ENCODE assay signal across 20 cellular contexts in the genomic region with DNA sequence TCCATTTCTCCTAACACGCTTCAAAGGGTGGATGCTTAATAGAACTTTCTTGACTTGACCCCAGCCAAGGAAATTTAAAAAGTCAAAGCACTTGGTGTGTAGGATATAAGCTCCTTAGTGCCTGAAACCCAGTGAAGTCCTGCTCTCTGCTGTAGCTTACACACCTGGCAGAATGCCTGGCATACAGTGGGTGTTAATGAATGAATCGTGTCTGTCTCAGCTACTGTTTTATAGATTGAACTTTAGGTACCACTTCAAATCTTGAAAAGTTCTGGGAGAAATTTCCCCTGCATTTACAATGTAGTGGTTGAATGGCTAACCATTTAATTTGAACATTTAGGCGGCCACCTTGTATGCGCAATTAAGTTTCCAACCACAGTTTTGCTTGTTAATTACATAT.
DNase-seq lines count a peak whose midpoint lies in the region; ATAC-seq, FAIRE-seq and TF ChIP-seq lines count a peak whose summit lies in the region.
"Had no signal": no experiment of that assay in that cellular context is flagged by ENCODE, and none has a peak within 500 bp of the region (broad histone marks: within the 10 kb centered on the region; RNA-seq: fewer than 3 reads in every experiment).

No MANE protein-coding gene starts in this region.

- CTCF ChIA-PET in GM12878 (lab: Yijun Ruan, JAX): interaction anchor here (0.6 to 1.2 kb wide), 5 partner anchors 10 to 272 kb away, joined by 3 to 4 read pairs (median 3); no protein-coding TSS in a partner anchor

- no peaks in the 10 kb centered on the region for H3K36me3 Mint-ChIP-seq in activated naive CD8-positive, alpha-beta T cell
- H3K36me3 Mint-ChIP-seq in activated naive CD8-positive, alpha-beta T cell treated with anti-CD3 and anti-CD28 coated beads for 36 hours: no peaks in the 10 kb centered on the region

- ATAC-seq in GM12878: no peak
- ATAC-seq in GM21526 (IDR thresholded peaks at IDR 0.05; ENCODE audit: low FRiP score, unreplicated experiment): no peak
- no peak for ATAC-seq in lower lobe of right lung
- ATAC-seq: esophagus mucosa, HCT116, left ventricle myocardium superior, right lobe of liver had no signal

- no peak overlapping the region for H3K4me2 ChIP-seq in GM12878 (ENCODE audit: control insufficient read depth, insufficient read depth)
- no peak overlapping the region for H3K4me2 ChIP-seq in smooth muscle cell

- no peak for FAIRE-seq in GM12878 (lab: Jason Lieb, UNC)
- FAIRE-seq: GM19239, urothelium cell line had no signal

- TF ChIP-seq EP300 in GM12878 (IDR thresholded peaks at IDR 0.05; ENCODE audit: borderline replicate concordance in 1 of 2, control insufficient read depth in 1 of 2, low read depth in 2 of 2, low read length in 2 of 2) (no peak), stomach (IDR thresholded peaks at IDR 0.05) (no peak)

- SMC1A ChIA-PET in GM12878 (lab: Charles Lee; ENCODE audit: uncharacterized antibody, unreplicated experiment): interaction anchor here (0.9 to 3.0 kb wide), 8 partner anchors 11 to 236 kb away, joined by 3 to 14 read pairs (median 4); no protein-coding TSS in a partner anchor

- intact Hi-C loops in GM12878 (cut with micrococcal nuclease; ENCODE audit: unreplicated experiment) (loop anchor here (5.0 kb wide), 1 partner anchor 88 kb away; no protein-coding TSS in a partner anchor), stomach (cut with DNase I; ENCODE audit: low total_unique reads) (no loop called here), lower lobe of right lung (cut with DNase I) (no loop called here)

- no peak overlapping the region for H3K27ac ChIP-seq in GM12878 (ENCODE audit: control insufficient read depth, insufficient read depth)
- no peak overlapping the region for H3K27ac ChIP-seq in stomach
- no peak overlapping the region for H3K27ac ChIP-seq in lower lobe of right lung
- no peak overlapping the region for H3K27ac ChIP-seq in smooth muscle cell (ENCODE audit: low read depth)
- H3K27ac ChIP-seq: HL-60, right lobe of liver, SJCRH30 had no signal

- H3K9me3 ChIP-seq in GM12878 (replicated peaks; ENCODE audit: control insufficient read depth, insufficient read depth, low read length) (peaks cover 1% of the 10 kb centered on the region; the same call in 1 of the 3 replicates), stomach (no peaks in the 10 kb centered on the region), lower lobe of right lung (no peaks in the 10 kb centered on the region), smooth muscle cell (replicated peaks; ENCODE audit: low read depth) (no peaks in the 10 kb centered on the region)
- H3K9me3 ChIP-seq: right lobe of liver, SJCRH30 had no signal

- H3K27me3 Mint-ChIP-seq in activated naive CD8-positive, alpha-beta T cell: no peaks in the 10 kb centered on the region
- no peaks in the 10 kb centered on the region for H3K27me3 Mint-ChIP-seq in activated naive CD8-positive, alpha-beta T cell treated with anti-CD3 and anti-CD28 coated beads for 36 hours

- H3K4me1 Mint-ChIP-seq in activated naive CD8-positive, alpha-beta T cell (ENCODE audit: low read depth): peaks cover 36% of the 10 kb centered on the region
- H3K4me1 Mint-ChIP-seq in activated naive CD8-positive, alpha-beta T cell treated with anti-CD3 and anti-CD28 coated beads for 36 hours: peaks cover 28% of the 10 kb centered on the region

- H2AFZ ChIP-seq in GM12878 (ENCODE audit: control insufficient read depth, low read depth, low read length) (no peak overlapping the region; the same call in 1 of the 2 replicates), smooth muscle cell (ENCODE audit: low read depth) (no peak overlapping the region)

- H3K27me3 ChIP-seq in GM12878 (replicated peaks in 1 of 2; ENCODE audit: control insufficient read depth in 2 of 2, insufficient read depth in 2 of 2, low read length in 1 of 2): no peaks in the 10 kb centered on the region
- H3K27me3 ChIP-seq in stomach: no peaks in the 10 kb centered on the region
- H3K27me3 ChIP-seq in lower lobe of right lung (ENCODE audit: low read depth): no peaks in the 10 kb centered on the region
- H3K27me3 ChIP-seq in smooth muscle cell (ENCODE audit: low read depth): no peaks in the 10 kb centered on the region
- H3K27me3 ChIP-seq: right lobe of liver, SJCRH30 had no signal

- DNase-seq in activated naive CD8-positive, alpha-beta T cell treated with anti-CD3 and anti-CD28 coated beads for 36 hours: no peak
- DNase-seq in NCI-H2107 treated with DMSO at 0.1 percent for 48 hours (lab: John Stamatoyannopoulos, UW; ENCODE audit: unreplicated experiment): peak; percentile 66
- DNase-seq in GM12878 (ENCODE audit: low read depth, low spot score): no peak
- peak; percentile 39 for DNase-seq in stomach
- DNase-seq in lower lobe of right lung: no peak
- DNase-seq in smooth muscle cell (lab: John Stamatoyannopoulos, UW; ENCODE audit: unreplicated experiment): no peak
- DNase-seq: EL, left ventricle myocardium superior, NCI-H2227 treated with DMSO at 0.1 percent for 48 hours, occipital lobe, right lobe of liver, SJCRH30 had no signal

- RAD21 ChIA-PET in GM12878 (lab: Charles Lee; ENCODE audit: unreplicated experiment): interaction anchor here (0.6 to 0.9 kb wide), 3 partner anchors 21 to 44 kb away, joined by 3 to 5 read pairs (median 4); no protein-coding TSS in a partner anchor

- H3K4me1 ChIP-seq in GM12878 (ENCODE audit: control insufficient read depth, insufficient read depth, low read length): peaks cover 31% of the 10 kb centered on the region
- peaks cover 16 to 27% (median 25%) of the 10 kb centered on the region in 4 donors for H3K4me1 ChIP-seq in stomach
- H3K4me1 ChIP-seq in lower lobe of right lung: peaks cover 34% of the 10 kb centered on the region
- peaks cover 18% of the 10 kb centered on the region for H3K4me1 ChIP-seq in smooth muscle cell (ENCODE audit: low read depth)
- H3K4me1 ChIP-seq: SJCRH30 had no signal

- TF ChIP-seq RAD21 in GM12878 (IDR thresholded peaks at IDR 0.05; ENCODE audit: insufficient read depth, low read depth, low read length): no peak

- TF ChIP-seq POLR2A in GM12878 (IDR thresholded peaks at IDR 0.05; ENCODE audit: low read depth, low read length) (no peak), stomach (IDR thresholded peaks at IDR 0.05) (no peak)

- H3K27ac Mint-ChIP-seq in activated naive CD8-positive, alpha-beta T cell: peak overlapping the region; percentile 70
- no peak overlapping the region for H3K27ac Mint-ChIP-seq in activated naive CD8-positive, alpha-beta T cell treated with anti-CD3 and anti-CD28 coated beads for 36 hours
- H3K27ac Mint-ChIP-seq: activated T-helper 2 cell treated with anti-CD3 and anti-CD28 coated beads, Interferon-gamma antibody, Interleukin-2, Interleukin-4, amounts not matched to agents 10 μg/mL and 5 μg/mL and 100 μg/mL, durations not matched to agents 14 hours and 24 hours and 36 hours had no signal

- H3K4me3 ChIP-seq in GM12878: no peak overlapping the region
- no peak overlapping the region for H3K4me3 ChIP-seq in stomach
- H3K4me3 ChIP-seq in lower lobe of right lung: no peak overlapping the region
- H3K4me3 ChIP-seq in smooth muscle cell: no peak overlapping the region
- H3K4me3 ChIP-seq: right lobe of liver, SJCRH30 had no signal

- no peaks in the 10 kb centered on the region for H4K20me1 ChIP-seq in GM12878 (ENCODE audit: control insufficient read depth, insufficient read depth)
- H4K20me1 ChIP-seq in smooth muscle cell (ENCODE audit: low read depth): no peaks in the 10 kb centered on the region

- H3K79me2 ChIP-seq in GM12878 (ENCODE audit: control insufficient read depth, insufficient read depth, low read length): no peaks in the 10 kb centered on the region
- no peaks in the 10 kb centered on the region for H3K79me2 ChIP-seq in smooth muscle cell (ENCODE audit: low read depth)

- H3K4me3 Mint-ChIP-seq in activated naive CD8-positive, alpha-beta T cell: no peak overlapping the region
- H3K4me3 Mint-ChIP-seq in activated naive CD8-positive, alpha-beta T cell treated with anti-CD3 and anti-CD28 coated beads for 36 hours: no peak overlapping the region

- no peaks in the 10 kb centered on the region for H3K36me3 ChIP-seq in GM12878 (ENCODE audit: control insufficient read depth in 2 of 2, insufficient read depth in 2 of 2, low read length in 1 of 2)
- no peaks in the 10 kb centered on the region for H3K36me3 ChIP-seq in stomach
- H3K36me3 ChIP-seq in lower lobe of right lung: no peaks in the 10 kb centered on the region
- no peaks in the 10 kb centered on the region for H3K36me3 ChIP-seq in smooth muscle cell (ENCODE audit: low read depth)
- H3K36me3 ChIP-seq: right lobe of liver, SJCRH30 had no signal

- TF ChIP-seq CTCF in GM12878 (IDR thresholded peaks at IDR 0.05 in 2 of 3, conservative IDR thresholded peaks at IDR 0.05 in 1 of 3; ENCODE audit: control insufficient read depth in 2 of 3, extremely low read depth in 1 of 3, insufficient read depth in 1 of 3, low read depth in 3 of 3, low read length in 3 of 3) (no peak), stomach (IDR thresholded peaks at IDR 0.05) (no peak), lower lobe of right lung (IDR thresholded peaks at IDR 0.05) (no peak), smooth muscle cell (IDR thresholded peaks at IDR 0.05; ENCODE audit: borderline replicate concordance, insufficient read depth, poor library complexity, severe bottlenecking) (no peak)

- no peak overlapping the region for H3K9ac ChIP-seq in GM12878 (ENCODE audit: control insufficient read depth, insufficient read depth, low read length)
- H3K9ac ChIP-seq in smooth muscle cell (ENCODE audit: low read depth): no peak overlapping the region

- POLR2A ChIA-PET in GM12878 (lab: Charles Lee): interaction anchor here (0.6 to 1.5 kb wide), 5 partner anchors 22 to 168 kb away, joined by 3 to 7 read pairs (median 4); no protein-coding TSS in a partner anchor

- in situ Hi-C loops in GM12878 (cut with MboI): no loop called here

- no TSS peak for BruUV-seq in GM12878 (replicated peaks; lab: Mats Ljungman, UMichigan)

- 91% methylated on average over 4 of the region's 4 CpGs for WGBS in GM12878 (ENCODE audit: insufficient coverage, insufficient replicate concordance, low lambda C conversion rate, missing lambda C conversion rate)
- 67 to 84% (median 75%) methylated on average over 4 of the region's 4 CpGs for WGBS in stomach, 5 donors
- 90% methylated on average over 4 of the region's 4 CpGs for WGBS in smooth muscle cell (ENCODE audit: low lambda C conversion rate)

- H3K9me3 Mint-ChIP-seq in activated naive CD8-positive, alpha-beta T cell (ENCODE audit: low read depth): no peaks in the 10 kb centered on the region
- no peaks in the 10 kb centered on the region for H3K9me3 Mint-ChIP-seq in activated naive CD8-positive, alpha-beta T cell treated with anti-CD3 and anti-CD28 coated beads for 36 hours
- H3K9me3 Mint-ChIP-seq: activated T-helper 2 cell treated with anti-CD3 and anti-CD28 coated beads, Interferon-gamma antibody, Interleukin-2, Interleukin-4, amounts not matched to agents 10 μg/mL and 5 μg/mL and 100 μg/mL, durations not matched to agents 14 hours and 24 hours and 36 hours had no signal

- peaks cover 6% of the 10 kb centered on the region for H3F3A ChIP-seq in smooth muscle cell (ENCODE audit: low read depth)

TF ChIP-seq in GM12878, 131 proteins besides CTCF, POLR2A, EP300 and RAD21 (continues in another document):
- TF ChIP-seq MYC (IDR thresholded peaks at IDR 0.05; ENCODE audit: insufficient read depth, insufficient read length, insufficient replicate concordance, low read length, severe bottlenecking) (no peak), MTA2 (IDR thresholded peaks at IDR 0.05; ENCODE audit: low read depth) (peak; percentile 69; the same call in 1 of the 2 replicates), TCF7 (IDR thresholded peaks at IDR 0.05; ENCODE audit: borderline replicate concordance) (no peak)

Comparison
In these comparisons a context has a peak if more than half of its experiments do, and no peak if none do; other contexts are left out.
1. DNase-seq: peak in NCI-H2107 treated with DMSO at 0.1 percent for 48 hours (single experiment) and stomach (single experiment); none in activated naive CD8-positive, alpha-beta T cell treated with anti-CD3 and anti-CD28 coated beads for 36 hours (single experiment), GM12878 (single experiment), lower lobe of right lung (single experiment) and smooth muscle cell (single experiment).